ENCODE assay signal across 13 cellular contexts in the genomic region with DNA sequence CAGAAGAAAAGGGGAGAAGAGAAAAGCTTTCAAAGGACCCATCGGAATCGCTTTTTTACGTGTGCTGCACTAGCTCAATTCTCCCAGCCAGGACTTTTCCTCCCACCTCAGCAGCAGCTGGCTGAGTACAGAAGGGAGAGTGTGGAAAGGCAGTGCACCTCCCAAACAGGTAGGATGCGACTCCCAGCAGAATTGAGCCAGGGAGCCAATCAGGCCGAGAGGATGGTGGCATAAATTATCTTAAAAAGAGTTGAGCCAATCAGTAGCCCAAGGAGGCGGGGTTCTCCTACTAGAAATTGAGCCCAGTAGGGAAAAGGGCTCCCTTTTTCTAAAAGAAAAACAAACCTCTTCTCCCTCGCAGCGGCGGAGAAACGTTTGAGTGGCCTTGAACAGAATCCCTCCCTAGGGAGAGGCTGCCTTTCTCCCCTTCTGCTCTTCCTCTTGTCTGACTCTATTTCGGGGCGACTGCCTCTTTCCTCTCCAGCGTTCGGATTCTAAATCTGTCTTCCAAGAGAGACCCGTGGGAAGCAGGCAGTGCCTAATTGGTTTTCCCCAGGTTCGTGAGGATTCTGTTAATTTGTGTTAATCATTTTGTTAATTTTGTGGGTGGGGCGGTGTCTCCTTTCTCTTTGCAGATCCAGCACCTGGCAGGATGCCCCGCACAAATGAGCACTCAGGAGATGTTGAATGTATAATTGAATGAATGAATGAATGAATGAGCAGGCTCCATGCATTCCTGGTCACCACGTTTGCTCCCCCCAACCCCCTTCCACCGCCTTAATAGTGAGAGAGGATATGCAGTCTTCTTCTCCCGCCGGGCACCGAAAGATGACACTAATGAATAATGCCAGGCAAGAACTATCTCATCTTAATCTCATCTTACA. TPM values are rescaled to one million over a fixed set of nuclear protein-coding genes. Genes with fewer than 3 reads are reported as not detected.
DNase-seq lines count a peak whose midpoint lies in the region; ATAC-seq, FAIRE-seq and TF ChIP-seq lines count a peak whose summit lies in the region.
"Had no signal": no experiment of that assay in that cellular context is flagged by ENCODE, and none has a peak within 500 bp of the region (broad histone marks: within the 10 kb centered on the region; RNA-seq: fewer than 3 reads in every experiment).

A gene (minus strand): TSS at position 183 of the 884 bp plus-strand sequence. CDS start 141 bp downstream, at position 42.

- H3K27me3 ChIP-seq in A673 (replicated peaks; ENCODE audit: insufficient read depth, low read depth, low read length, poor library complexity) (peaks cover 57% of the 10 kb centered on the region), H1 (replicated peaks in 1 of 4; ENCODE audit: control insufficient read depth in 3 of 4, extremely low read depth in 1 of 4, insufficient read depth in 3 of 4, low read length in 3 of 4) (no peaks in the 10 kb centered on the region), muscle layer of duodenum (ENCODE audit: low read depth, low read length) (no peaks in the 10 kb centered on the region)

- no peak for TF ChIP-seq EP300 in H1 (IDR thresholded peaks at IDR 0.05; ENCODE audit: borderline replicate concordance in 1 of 2, low read depth in 2 of 2, low read length in 2 of 2)

- no peak for ATAC-seq in activated T-cell treated with anti-CD3 and anti-CD28 coated beads, Interleukin-2, amount 50 U/mL, for 72 hours (replicated peaks in 1 of 2)
- no peak for ATAC-seq in HG03175 (IDR thresholded peaks at IDR 0.05; ENCODE audit: unreplicated experiment)
- ATAC-seq: esophagus mucosa, HepG2 had no signal

- TF ChIP-seq CTCF in A673 (conservative IDR thresholded peaks at IDR 0.05; ENCODE audit: low read depth, low read length) (no peak), H1 (IDR thresholded peaks at IDR 0.05; ENCODE audit: control extremely low read depth in 1 of 3, insufficient read depth in 1 of 3, low read depth in 1 of 3, low read length in 3 of 3) (no peak), HFFc6 (IDR thresholded peaks at IDR 0.05) (no peak)

- H3K4me2 ChIP-seq in H1 (ENCODE audit: insufficient read depth in 1 of 2, low read depth in 2 of 2, low read length in 2 of 2), result peak within 1 kb of the TSS; percentile 74 to 79

- H3K23ac ChIP-seq in H1 (ENCODE audit: insufficient read length), result no peak within 1 kb of the TSS

- H3K27me3 Mint-ChIP-seq in HFFc6 (ENCODE audit: insufficient read depth), result no peaks in the 10 kb centered on the region
- H3K27me3 Mint-ChIP-seq in activated T-cell treated with anti-CD3 and anti-CD28 coated beads, Interleukin-2, amount 50 U/mL, for 72 hours (ENCODE audit: low read depth), result no peaks in the 10 kb centered on the region

- CTCF ChIA-PET in A673 (lab: Charles Lee), result no interaction called here
- CTCF ChIA-PET in H1 (lab: Charles Lee; ENCODE audit: partially characterized antibody), result no interaction called here

- no peak within 1 kb of the TSS for H3K27ac ChIP-seq in A673 (ENCODE audit: low read depth, low read length, poor library complexity, severe bottlenecking)
- no peak within 1 kb of the TSS for H3K27ac ChIP-seq in H1 (ENCODE audit: low read depth, low read length)
- no peak within 1 kb of the TSS for H3K27ac ChIP-seq in muscle layer of duodenum (ENCODE audit: low read length)
- H3K27ac ChIP-seq: thoracic aorta had no signal

- FAIRE-seq in H1 (lab: Jason Lieb, UNC), result peak; percentile 94
- FAIRE-seq: HepG2 had no signal

- DNase-seq in A673 (ENCODE audit: low spot score), result peak; percentile 15
- DNase-seq in NCI-H1105 (lab: John Stamatoyannopoulos, UW), result peak; percentile 54
- DNase-seq in H1 (ENCODE audit: low read depth in 1 of 2, low spot score in 2 of 2), result peak; percentile 41 to 56
- no peak for DNase-seq in HFFc6
- no peak for DNase-seq in SKM-1 (lab: John Stamatoyannopoulos, UW; ENCODE audit: unreplicated experiment)
- no peak for DNase-seq in activated T-cell treated with anti-CD3 and anti-CD28 coated beads, Interleukin-2, amount 50 U/mL, for 72 hours
- DNase-seq: NCI-H187 had no signal

- no peak within 1 kb of the TSS for H4K5ac ChIP-seq in H1 (ENCODE audit: insufficient read length, low read depth, low read length)

- H4K20me1 ChIP-seq in H1 (replicated peaks in 1 of 2; ENCODE audit: control insufficient read depth in 1 of 2, insufficient read depth in 2 of 2, low read length in 2 of 2), result no peaks in the 10 kb centered on the region

- no peak within 1 kb of the TSS for H2BK12ac ChIP-seq in H1 (ENCODE audit: low read depth, low read length)

- H2BK15ac ChIP-seq in H1 (ENCODE audit: low read length), result no peak within 1 kb of the TSS

- 9% methylated on average over 23 of the region's 23 CpGs; no CpG with 5 or more reads in 1 of the 2 experiments for WGBS in H1 (ENCODE audit: extremely low coverage in 1 of 2, insufficient coverage in 1 of 2, insufficient read length in 1 of 2, insufficient replicate concordance in 2 of 2, low coverage in 1 of 2, low lambda C conversion rate in 2 of 2, missing lambda C conversion rate in 1 of 2), 2 experiments

- H3K9me3 Mint-ChIP-seq in HFFc6, result peaks cover 15% of the 10 kb centered on the region; the same call in 1 of the 2 replicates
- peaks cover 7 to 11% of the 10 kb centered on the region in 2 donors for H3K9me3 Mint-ChIP-seq in activated T-cell treated with anti-CD3 and anti-CD28 coated beads, Interleukin-2, amount 50 U/mL, for 72 hours

- H4K8ac ChIP-seq in H1 (ENCODE audit: extremely low read depth, insufficient read depth, low read length), result no peak within 1 kb of the TSS

- 0 out of 3 replicates have a peak, but pooled peaks of 1 of the 2 experiments have one; percentile 46 for TF ChIP-seq POLR2A in H1 (IDR thresholded peaks at IDR 0.05; ENCODE audit: control extremely low read depth in 1 of 2, low read depth in 2 of 2, low read length in 2 of 2)

- H4K91ac ChIP-seq in H1 (replicated peaks; ENCODE audit: insufficient read length, low read length), result no peak within 1 kb of the TSS

- H3K36me3 ChIP-seq in A673 (ENCODE audit: insufficient read depth, low read length, poor library complexity, severe bottlenecking), result no peaks in the 10 kb centered on the region
- no peaks in the 10 kb centered on the region for H3K36me3 ChIP-seq in H1 (ENCODE audit: control insufficient read depth in 2 of 4, insufficient read depth in 4 of 4, low read length in 3 of 4)
- H3K36me3 ChIP-seq in muscle layer of duodenum (ENCODE audit: control insufficient read depth in 1 of 2, insufficient read depth in 2 of 2, low read length in 2 of 2), result no peaks in the 10 kb centered on the region
- H3K36me3 ChIP-seq: thoracic aorta had no signal

- intact Hi-C loops in A673 (cut with micrococcal nuclease; ENCODE audit: unreplicated experiment), result loop anchor here (5.0 kb wide), 1 partner anchor 148 kb away; no protein-coding TSS in a partner anchor

- H3K4me3 ChIP-seq in A673 (ENCODE audit: low read depth, low read length, poor library complexity, severe bottlenecking) (no peak within 1 kb of the TSS), H1 (ENCODE audit: extremely low read depth in 1 of 4, insufficient read depth in 2 of 4, low read depth in 3 of 4, low read length in 4 of 4) (peak within 1 kb of the TSS; percentile 60 to 71 (median 70)), muscle layer of duodenum (ENCODE audit: low read depth in 1 of 2, low read length in 2 of 2) (peak within 1 kb of the TSS; percentile 27 to 56)
- H3K4me3 ChIP-seq: thoracic aorta had no signal

- H3K4me1 ChIP-seq in A673 (ENCODE audit: insufficient read depth, low read length, poor library complexity, severe bottlenecking) (peaks cover 4% of the 10 kb centered on the region), H1 (replicated peaks in 1 of 4; ENCODE audit: control insufficient read depth in 3 of 4, insufficient read depth in 4 of 4, low read length in 3 of 4) (peaks cover 0 to 5% (median 0%) of the 10 kb centered on the region in 4 experiments; a peak in 1 of 7 replicates), muscle layer of duodenum (ENCODE audit: control insufficient read depth in 1 of 2, insufficient read depth in 2 of 2, low read length in 2 of 2) (peaks cover 0 to 12% of the 10 kb centered on the region in 2 donors)

- no peaks in the 10 kb centered on the region for H3K79me1 ChIP-seq in H1 (ENCODE audit: low read depth, low read length)

- H2AFZ ChIP-seq in H1 (ENCODE audit: low read length), result peak within 1 kb of the TSS; percentile 98

- H3K23me2 ChIP-seq in H1 (ENCODE audit: low read depth, low read length), result peaks cover 4% of the 10 kb centered on the region; the same call in 1 of the 2 replicates

- no peaks in the 10 kb centered on the region for H3K36me3 Mint-ChIP-seq in HFFc6 (ENCODE audit: low read depth)
- peaks cover 0 to 2% of the 10 kb centered on the region in 2 donors for H3K36me3 Mint-ChIP-seq in activated T-cell treated with anti-CD3 and anti-CD28 coated beads, Interleukin-2, amount 50 U/mL, for 72 hours (ENCODE audit: insufficient read depth in 2 of 2)

- no peak within 1 kb of the TSS for H2BK5ac ChIP-seq in H1 (ENCODE audit: low read depth, low read length)

- no peaks in the 10 kb centered on the region for H3K9me3 ChIP-seq in A673 (ENCODE audit: low read depth, low read length, poor library complexity, severe bottlenecking)
- H3K9me3 ChIP-seq in H1 (ENCODE audit: insufficient read depth in 2 of 2, low read depth in 1 of 2, low read length in 1 of 2), result no peaks in the 10 kb centered on the region
- H3K9me3 ChIP-seq in muscle layer of duodenum (ENCODE audit: control insufficient read depth in 1 of 2, low read length in 2 of 2), result no peaks in the 10 kb centered on the region
- H3K9me3 ChIP-seq: thoracic aorta had no signal

- no peak within 1 kb of the TSS for H2BK120ac ChIP-seq in H1 (replicated peaks; ENCODE audit: low read depth, low read length)

- POLR2A ChIA-PET in A673 (lab: Charles Lee; ENCODE audit: low non-redundant PET), result no interaction called here
- POLR2A ChIA-PET in H1 (lab: Charles Lee; ENCODE audit: partially characterized antibody), result no interaction called here

- H3K4me1 Mint-ChIP-seq in HFFc6 (ENCODE audit: low read depth), result no peaks in the 10 kb centered on the region
- H3K4me1 Mint-ChIP-seq in activated T-cell treated with anti-CD3 and anti-CD28 coated beads, Interleukin-2, amount 50 U/mL, for 72 hours (ENCODE audit: low read depth), result no peaks in the 10 kb centered on the region

- no peak within 1 kb of the TSS for H2BK20ac ChIP-seq in H1 (ENCODE audit: low read length)

- no peak within 1 kb of the TSS for H3K56ac ChIP-seq in H1 (replicated peaks; ENCODE audit: insufficient read length, low read depth, low read length)

- no peak within 1 kb of the TSS for H3K4ac ChIP-seq in H1 (replicated peaks; ENCODE audit: insufficient read length, low read depth, low read length)

- peak within 1 kb of the TSS in 1 of 4 experiments; percentile 47; a peak in 2 of 7 replicates for H3K9ac ChIP-seq in H1 (replicated peaks in 1 of 4; ENCODE audit: extremely low read depth in 1 of 4, low read depth in 3 of 4, low read length in 3 of 4)

- H3K79me2 ChIP-seq in H1 (ENCODE audit: control insufficient read depth in 1 of 2, insufficient read depth in 2 of 2, low read length in 2 of 2), result no peaks in the 10 kb centered on the region

- no peak for TF ChIP-seq RAD21 in H1 (IDR thresholded peaks at IDR 0.05 in 1 of 2, conservative IDR thresholded peaks at IDR 0.05 in 1 of 2; ENCODE audit: low read depth in 2 of 2, low read length in 2 of 2)

- no peak within 1 kb of the TSS for H3K4me3 Mint-ChIP-seq in HFFc6
- no peak within 1 kb of the TSS for H3K4me3 Mint-ChIP-seq in activated T-cell treated with anti-CD3 and anti-CD28 coated beads, Interleukin-2, amount 50 U/mL, for 72 hours

- no TSS peak for BruUV-seq in A673 (replicated peaks; lab: Mats Ljungman, UMichigan)

- no peak within 1 kb of the TSS for H3K18ac ChIP-seq in H1 (ENCODE audit: extremely low read depth, low read length)

- H3K27ac Mint-ChIP-seq in HFFc6, result no peak within 1 kb of the TSS
- no peak within 1 kb of the TSS for H3K27ac Mint-ChIP-seq in activated T-cell treated with anti-CD3 and anti-CD28 coated beads, Interleukin-2, amount 50 U/mL, for 72 hours

- no peak within 1 kb of the TSS for H3K14ac ChIP-seq in H1 (ENCODE audit: insufficient read length)

- H2AK5ac ChIP-seq in H1 (ENCODE audit: low read depth, low read length), result no peak within 1 kb of the TSS

RNA-seq across cellular contexts. Expression of the gene that starts here (rescaled TPM):
- total RNA-seq in A673 (2021), result not detected in 2 replicates
- 0.36 and 0.43 TPM in 2 replicates for total RNA-seq in H1 (2021; fragmentation: NEBNext Ultra II Directional; extraction: Animal tissue kit (Norgen Biotek cat#: 25700))
- polyA plus RNA-seq in H1 (2011; rRNA removed), result 0.05 and 0.11 TPM in 2 replicates
- 0.14 TPM for polyA plus RNA-seq in H1 (2011; cell fraction: cytosol; rRNA removed)
- 0.07 TPM for polyA plus RNA-seq in H1 (2011; cell fraction: nucleus; rRNA removed)
- polyA plus RNA-seq in H1 (2012, experiment 1 of 2), result 0.05 to 0.32 TPM (median 0.14 TPM) in 4 replicates
- polyA plus RNA-seq in H1 (2012, experiment 2 of 2), result not detected
- 0.83 TPM for polyA plus RNA-seq in H1 (2013, experiment 1 of 2)
- 0.74 TPM for polyA plus RNA-seq in H1 (2013, experiment 2 of 2)
- polyA minus RNA-seq in H1 (2011; rRNA and poly(A)+ RNA removed), result 0.16 and 0.27 TPM in 2 replicates
- polyA minus RNA-seq in H1 (2011; cell fraction: cytosol; rRNA and poly(A)+ RNA removed), result 0.15 TPM
- polyA minus RNA-seq in H1 (2011; cell fraction: nucleus; rRNA and poly(A)+ RNA removed), result 0.60 TPM
- not detected for total RNA-seq in HFFc6 (2021; fragmentation: NEBNext Ultra II Directional; extraction: Animal tissue kit (Norgen Biotek cat#: 25700))
- total RNA-seq in activated T-cell treated with anti-CD3 and anti-CD28 coated beads, Interleukin-2, amount 50 U/mL, for 72 hours, result not detected
- total RNA-seq: esophagus mucosa, HepG2, pulmonary artery endothelial cell, thoracic aorta had no signal

Comparison
In these comparisons a context has a peak if more than half of its experiments do, and no peak if none do; other contexts are left out.
1. Peak in DNase-seq in A673; RNA of the gene not detected or under 1 TPM.
2. Peak in DNase-seq, H3K4me3 ChIP-seq and H3K4me2 ChIP-seq in H1; RNA of the gene not detected or under 1 TPM.